Comparison of ENCODE assay signal across 8 cellular contexts in genomic region chr5:139422307-139422893, GRCh38. TPM values are rescaled to one million over a fixed set of nuclear protein-coding genes. Genes with fewer than 3 reads are reported as not detected.
DNase-seq lines count a peak whose midpoint lies in the region; ATAC-seq and TF ChIP-seq lines count a peak whose summit lies in the region.

No MANE protein-coding gene starts in this region.

- no peak overlapping the region for H3K27ac ChIP-seq in 22Rv1

- peak; percentile 60 for ATAC-seq in HG03565 (IDR thresholded peaks at IDR 0.05; ENCODE audit: unreplicated experiment)
- ATAC-seq in omental fat pad (ENCODE audit: low FRiP score), result peak; percentile 78
- ATAC-seq in GM19455 (IDR thresholded peaks at IDR 0.05; ENCODE audit: unreplicated experiment), result no peak

- H3K4me3 ChIP-seq in fibroblast of villous mesenchyme (ENCODE audit: low read depth, low read length), result no peak overlapping the region

- peak; percentile 84 for TF ChIP-seq CTCF in 22Rv1 (IDR thresholded peaks at IDR 0.05)
- peak; percentile 95 for TF ChIP-seq CTCF in fibroblast of villous mesenchyme (IDR thresholded peaks at IDR 0.05; ENCODE audit: insufficient read depth, low read depth, low read length)
- TF ChIP-seq CTCF in omental fat pad (IDR thresholded peaks at IDR 0.05), result no peak

- DNase-seq in GDM1 (lab: John Stamatoyannopoulos, UW) (peak; percentile 62), NOMO-1 (lab: John Stamatoyannopoulos, UW; ENCODE audit: unreplicated experiment in 2 of 2) (peak; percentile 46 to 81), fibroblast of villous mesenchyme (ENCODE audit: low read depth) (peak; percentile 76), omental fat pad (ENCODE audit: low spot score) (no peak)
- peak; percentile 38 for DNase-seq in activated CD8-positive, alpha-beta memory T cell treated with anti-CD3 and anti-CD28 coated beads, Interleukin-2, amount 50 U/mL, for 4 hours

RNA-seq across cellular contexts. Expression of gene DNAJC18, which starts 16.9 kb away (rescaled TPM):
- total RNA-seq in fibroblast of villous mesenchyme (8.1 and 16.4 TPM in 2 replicates), omental fat pad (1 to 10 TPM; 6.1 to 7.4 (median 6.5) TPM)

RNA-seq across cellular contexts. Expression of gene SPATA24, which starts 18.5 kb away (rescaled TPM):
- 3.9 and 5.2 TPM in 2 replicates for total RNA-seq in fibroblast of villous mesenchyme
- total RNA-seq in omental fat pad, result 1 to 10 TPM; 1.8 to 3.3 (median 2.0) TPM

RNA-seq across cellular contexts. Expression of gene PROB1, which starts 27.5 kb away (rescaled TPM):
- total RNA-seq in fibroblast of villous mesenchyme (3.9 and 4.3 TPM in 2 replicates), omental fat pad (1 to 10 TPM in 2 of 4 donors, under 1 TPM in 2; 0.46 to 2.0 (median 1.2) TPM)

RNA-seq across cellular contexts. Expression of gene MZB1, which starts 32.7 kb away (rescaled TPM):
- total RNA-seq in fibroblast of villous mesenchyme (under 0.01 and 0.43 TPM in 2 replicates), omental fat pad (1 to 10 TPM; 1.1 to 7.0 (median 2.9) TPM)

RNA-seq across cellular contexts. Expression of gene SLC23A1, which starts 39.3 kb away (rescaled TPM):
- total RNA-seq in fibroblast of villous mesenchyme, result not detected in 2 replicates
- not detected for total RNA-seq in omental fat pad

Comparison
In these comparisons a context has a peak if more than half of its experiments do, and no peak if none do; other contexts are left out.
1. CTCF ChIP-seq: peak in 22Rv1 (single experiment) and fibroblast of villous mesenchyme (single experiment); none in omental fat pad (0 of 3).